23 cellular contexts compared by ENCODE assay signal in the genomic region with DNA sequence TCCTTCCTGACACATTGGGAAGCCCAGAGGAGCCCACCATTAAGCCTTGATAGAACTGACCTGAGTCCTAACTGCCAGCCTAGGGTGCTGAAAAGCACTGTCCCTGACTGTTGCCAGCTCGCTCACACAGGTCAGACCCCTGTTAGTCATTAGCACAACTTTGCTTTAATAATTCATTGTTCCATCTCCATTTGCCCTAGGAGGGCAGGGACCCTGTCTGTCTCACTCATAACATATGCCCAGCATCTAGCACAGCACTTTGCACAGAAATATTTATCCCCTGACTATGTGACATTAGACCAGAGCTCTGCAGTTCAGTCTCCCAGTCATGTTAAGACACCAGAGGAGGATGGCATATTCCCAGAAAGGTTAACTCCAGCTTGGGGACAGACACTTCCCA.
DNase-seq lines count a peak whose midpoint lies in the region; ATAC-seq, FAIRE-seq and TF ChIP-seq lines count a peak whose summit lies in the region.
"Had no signal": no experiment of that assay in that cellular context is flagged by ENCODE, and none has a peak within 500 bp of the region (broad histone marks: within the 10 kb centered on the region; RNA-seq: fewer than 3 reads in every experiment).

No MANE protein-coding gene starts in this region.

- peaks cover 11 to 20% of the 10 kb centered on the region in 2 donors for H3K4me1 ChIP-seq in small intestine (ENCODE audit: control insufficient read depth in 2 of 2, insufficient read depth in 1 of 2, low read depth in 1 of 2, low read length in 1 of 2)

- H3K4me3 ChIP-seq in small intestine (ENCODE audit: low read depth in 1 of 2, low read length in 2 of 2): no peak overlapping the region
- H3K4me3 ChIP-seq: colonic mucosa, heart right ventricle, smooth muscle cell, thoracic aorta had no signal

- H3K36me3 Mint-ChIP-seq in T-helper 17 cell (ENCODE audit: low read depth) (peaks cover 4% of the 10 kb centered on the region), glutamatergic neuron (ENCODE audit: unreplicated experiment) (peaks cover 4% of the 10 kb centered on the region)
- H3K36me3 Mint-ChIP-seq: stimulated activated naive B cell treated with anti-CD40 and anti-IgM and Interleukin-4, amounts not matched to agents 10 μg/mL and 1 μg/mL and 100 μg/mL, for 72 hours had no signal

- H3K27ac Mint-ChIP-seq in T-helper 17 cell (peak overlapping the region; percentile 53), glutamatergic neuron (ENCODE audit: unreplicated experiment) (no peak overlapping the region)
- H3K27ac Mint-ChIP-seq: stimulated activated naive B cell treated with anti-CD40 and anti-IgM and Interleukin-4, amounts not matched to agents 10 μg/mL and 1 μg/mL and 100 μg/mL, for 72 hours had no signal

- no peaks in the 10 kb centered on the region for H3K27me3 ChIP-seq in small intestine (ENCODE audit: control insufficient read depth in 2 of 2, insufficient read depth in 2 of 2, low read length in 2 of 2)
- H3K27me3 ChIP-seq: colonic mucosa, heart right ventricle had no signal

- WGBS in small intestine, 3 donors: 65 to 91% (median 78%) methylated on average over 1 of the region's 1 CpG

- no peak for FAIRE-seq in small intestine (lab: Jason Lieb, UNC)
- FAIRE-seq: GM12892 had no signal

- peak overlapping the region; percentile 9 to 27 for H3K27ac ChIP-seq in small intestine (ENCODE audit: low read depth in 1 of 2, low read length in 1 of 2)
- H3K27ac ChIP-seq: colonic mucosa, thoracic aorta, WERI-Rb-1 had no signal

- no peak for TF ChIP-seq CTCF in glutamatergic neuron (IDR thresholded peaks at IDR 0.05; ENCODE audit: partially characterized antibody, unreplicated experiment)

- H3K36me3 ChIP-seq in small intestine (ENCODE audit: control insufficient read depth in 2 of 2, insufficient read depth in 2 of 2, low read length in 2 of 2): no peaks in the 10 kb centered on the region
- H3K36me3 ChIP-seq: colonic mucosa, thoracic aorta had no signal

- ATAC-seq in T-helper 17 cell: no peak
- no peak for ATAC-seq in GM19455 (IDR thresholded peaks at IDR 0.05; ENCODE audit: unreplicated experiment)
- no peak for ATAC-seq in GM18870 (IDR thresholded peaks at IDR 0.05; ENCODE audit: unreplicated experiment)
- ATAC-seq: left ventricle myocardium superior; stimulated activated naive B cell treated with anti-CD40 and anti-IgM and Interleukin-4, amounts not matched to agents 10 μg/mL and 1 μg/mL and 100 μg/mL, for 72 hours had no signal

- no peaks in the 10 kb centered on the region for H3K9me3 ChIP-seq in T-helper 17 cell (ENCODE audit: control insufficient read depth, low read length, poor library complexity, severe bottlenecking)
- H3K9me3 ChIP-seq in small intestine (ENCODE audit: control insufficient read depth, low read depth): no peaks in the 10 kb centered on the region
- H3K9me3 ChIP-seq: colonic mucosa, heart right ventricle, thoracic aorta had no signal

- in situ Hi-C loops in G401 (cut with HindIII; ENCODE audit: low sequenced_read_pairs): no loop called here

- H3K4me1 Mint-ChIP-seq in T-helper 17 cell: peaks cover 32% of the 10 kb centered on the region
- H3K4me1 Mint-ChIP-seq in glutamatergic neuron (ENCODE audit: low read depth, unreplicated experiment): peaks cover 19% of the 10 kb centered on the region

- H3K4me3 Mint-ChIP-seq in T-helper 17 cell: no peak overlapping the region
- H3K4me3 Mint-ChIP-seq in glutamatergic neuron (ENCODE audit: unreplicated experiment): peak overlapping the region; percentile 10
- H3K4me3 Mint-ChIP-seq: stimulated activated naive B cell treated with anti-CD40 and anti-IgM and Interleukin-4, amounts not matched to agents 10 μg/mL and 1 μg/mL and 100 μg/mL, for 72 hours had no signal

- no peaks in the 10 kb centered on the region for H3K27me3 Mint-ChIP-seq in T-helper 17 cell
- H3K27me3 Mint-ChIP-seq in glutamatergic neuron (ENCODE audit: unreplicated experiment): peaks cover 9% of the 10 kb centered on the region

- H3K9me3 Mint-ChIP-seq in glutamatergic neuron (ENCODE audit: unreplicated experiment): peaks cover 2% of the 10 kb centered on the region
- H3K9me3 Mint-ChIP-seq: stimulated activated naive B cell treated with anti-CD40 and anti-IgM and Interleukin-4, amounts not matched to agents 10 μg/mL and 1 μg/mL and 100 μg/mL, for 72 hours had no signal

- peak; percentile 48 for DNase-seq in EL
- no peak for DNase-seq in T-helper 17 cell
- no peak for DNase-seq in glutamatergic neuron
- no peak for DNase-seq in small intestine
- no peak for DNase-seq in NAMALWA (ENCODE audit: low spot score)
- DNase-seq in G401 (ENCODE audit: low spot score): no peak
- DNase-seq: activated CD4-positive, alpha-beta T cell treated with anti-CD3 and anti-CD28 coated beads, Interleukin-2, amount 50 U/mL, for 4 hours; activated effector memory CD4-positive, alpha-beta T cell treated with anti-CD3 and anti-CD28 coated beads, Interleukin-2, amount 50 U/mL, for 16 hours; AML-193; colonic mucosa; DND-41; heart right ventricle; left ventricle myocardium superior; NCI-H1105; NCI-H446; SIG-M5; stimulated activated naive B cell treated with anti-CD40 and anti-IgM and Interleukin-4, amounts not matched to agents 10 μg/mL and 1 μg/mL and 100 μg/mL, for 72 hours; WERI-Rb-1 had no signal
